In the genomic region with DNA sequence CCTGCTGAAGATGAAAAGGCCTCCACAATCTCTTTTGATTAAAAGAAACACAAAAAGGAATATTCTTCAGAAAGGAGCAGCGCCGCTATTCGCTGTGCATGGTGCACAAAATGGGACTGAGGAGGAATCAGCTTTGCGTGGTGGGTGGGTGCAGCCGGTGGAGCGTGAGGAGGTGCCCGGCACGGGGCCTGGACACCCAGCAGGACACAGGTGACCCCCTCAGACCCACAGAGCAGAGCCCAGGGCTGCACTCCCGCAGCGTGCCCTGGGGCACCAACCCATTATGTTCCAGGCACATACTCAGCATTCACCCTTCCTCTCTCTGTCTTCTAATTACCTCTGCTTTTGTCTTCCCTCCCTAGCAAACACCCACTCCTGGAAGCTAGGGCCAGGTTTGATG, we compare ENCODE assay signal across 1 cellular context.
TF ChIP-seq lines count a peak whose summit lies in the region.

No MANE protein-coding gene starts in this region.

TF ChIP-seq in GM23338, 12 proteins besides CTCF, POLR2A, EP300 and RAD21 (continued from another document):
- TF ChIP-seq ZNF462 (CRISPR knock-in tag; IDR thresholded peaks at IDR 0.05), result no peak
- TF ChIP-seq EZH2 (IDR thresholded peaks at IDR 0.05; ENCODE audit: low read depth, unreplicated experiment), result no peak
- TF ChIP-seq, protein P1, sequence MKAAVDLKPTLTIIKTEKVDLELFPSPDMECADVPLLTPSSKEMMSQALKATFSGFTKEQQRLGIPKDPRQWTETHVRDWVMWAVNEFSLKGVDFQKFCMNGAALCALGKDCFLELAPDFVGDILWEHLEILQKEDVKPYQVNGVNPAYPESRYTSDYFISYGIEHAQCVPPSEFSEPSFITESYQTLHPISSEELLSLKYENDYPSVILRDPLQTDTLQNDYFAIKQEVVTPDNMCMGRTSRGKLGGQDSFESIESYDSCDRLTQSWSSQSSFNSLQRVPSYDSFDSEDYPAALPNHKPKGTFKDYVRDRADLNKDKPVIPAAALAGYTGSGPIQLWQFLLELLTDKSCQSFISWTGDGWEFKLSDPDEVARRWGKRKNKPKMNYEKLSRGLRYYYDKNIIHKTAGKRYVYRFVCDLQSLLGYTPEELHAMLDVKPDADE (IDR thresholded peaks at IDR 0.05), result no peak
- no peak for TF ChIP-seq EZH2phosphoT487 (IDR thresholded peaks at IDR 0.05; ENCODE audit: unreplicated experiment)
- no peak for TF ChIP-seq POLR2AphosphoS5 (IDR thresholded peaks at IDR 0.05; ENCODE audit: low read depth)
